ENCODE assay signal across 8 cellular contexts in the genomic region with DNA sequence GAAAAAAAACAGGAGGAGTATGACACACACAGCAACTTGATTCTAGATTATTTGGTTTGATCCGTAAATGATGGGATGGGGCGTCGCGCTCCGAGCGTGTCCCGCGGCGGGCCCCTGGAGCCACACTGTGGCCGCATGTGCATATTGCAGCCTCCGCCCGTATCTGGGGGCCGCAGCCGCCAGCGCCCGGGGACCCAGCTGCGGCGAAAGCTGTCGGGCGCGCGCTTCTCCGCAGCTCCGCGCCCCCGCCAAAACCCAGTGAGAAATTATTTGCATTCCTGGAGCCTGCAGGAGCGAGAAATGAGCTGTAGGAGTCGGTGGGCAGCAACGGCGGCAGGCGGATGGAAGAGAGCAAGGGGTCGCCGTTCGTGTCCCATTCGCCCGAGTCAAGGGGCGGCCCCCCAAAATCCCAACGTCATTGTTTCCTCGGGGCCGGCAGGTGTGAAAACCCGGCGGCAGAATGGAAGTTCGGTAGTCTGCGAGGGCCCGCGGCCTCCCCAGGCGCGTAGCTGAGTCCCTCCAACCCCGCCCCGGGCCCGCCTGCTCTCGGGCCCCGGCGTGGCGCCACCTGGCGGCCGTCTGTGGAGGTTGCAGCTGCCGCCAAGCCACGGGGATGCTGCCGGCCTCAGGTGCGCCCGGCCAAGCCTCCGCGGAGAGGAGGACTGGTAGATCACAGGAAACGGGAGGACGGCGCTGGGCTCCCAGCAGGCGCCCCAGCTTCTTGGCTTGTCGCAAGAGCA.
DNase-seq lines count a peak whose midpoint lies in the region; ATAC-seq lines count a peak whose summit lies in the region.
"Not testable (repeated sequence)": the region's sequence is repeated elsewhere in the genome, so short reads cannot be mapped to it uniquely, and the experiment has no call there.

No MANE protein-coding gene starts in this region.

- not testable (repeated sequence) for H2BK15ac ChIP-seq in mesenchymal stem cell (ENCODE audit: low read depth, poor library complexity, severe bottlenecking)

- H3K4me3 Mint-ChIP-seq in CD4-positive, alpha-beta memory T cell = peak overlapping the region in 6 of 8 donors; percentile 38 to 71 (median 45)

- H3K36me3 Mint-ChIP-seq in CD4-positive, alpha-beta memory T cell = not testable (repeated sequence)

- not testable (repeated sequence) for H4K8ac ChIP-seq in mesenchymal stem cell (ENCODE audit: low read length)

- H3K27ac ChIP-seq in CD4-positive, alpha-beta memory T cell (ENCODE audit: low read depth, low read length); mesenchymal stem cell (ENCODE audit: low read length, poor library complexity, severe bottlenecking): not testable (repeated sequence)

- H3K14ac ChIP-seq in mesenchymal stem cell (ENCODE audit: low read length in 2 of 2) = not testable (repeated sequence)

- POLR2A ChIA-PET in CD4-positive, alpha-beta memory T cell (lab: Charles Lee; ENCODE audit: partially characterized antibody) = not testable (repeated sequence)

- not testable (repeated sequence) for H3K23ac ChIP-seq in mesenchymal stem cell (ENCODE audit: low read length in 2 of 2)

- not testable (repeated sequence) for H3K27me3 ChIP-seq in CD4-positive, alpha-beta memory T cell (ENCODE audit: insufficient read depth, low read length); mesenchymal stem cell (ENCODE audit: control insufficient read depth in 1 of 2, insufficient read depth in 1 of 2, low read length in 2 of 2)

- H3K4me1 ChIP-seq in CD4-positive, alpha-beta memory T cell (ENCODE audit: insufficient read depth, low read length); mesenchymal stem cell (ENCODE audit: control insufficient read depth, insufficient read depth, low read depth, low read length): not testable (repeated sequence)

- not testable (repeated sequence) for H3K4ac ChIP-seq in mesenchymal stem cell (ENCODE audit: low read depth in 1 of 2, low read length in 2 of 2)

- intact Hi-C loops in CD4-positive, alpha-beta memory T cell (cut with micrococcal nuclease) = not testable (repeated sequence)

- WGBS in mesenchymal stem cell = 0% methylated on average over 9 of the region's 69 CpGs

- peak overlapping the region in 1 of 7 donors; percentile 48 for H3K27ac Mint-ChIP-seq in CD4-positive, alpha-beta memory T cell

- not testable (repeated sequence) for H2BK5ac ChIP-seq in mesenchymal stem cell (ENCODE audit: low read depth, low read length, poor library complexity, severe bottlenecking)

- not testable (repeated sequence) for H3K9ac ChIP-seq in mesenchymal stem cell (ENCODE audit: low read length)

- CTCF ChIA-PET in CD4-positive, alpha-beta memory T cell (lab: Charles Lee; ENCODE audit: partially characterized antibody) = not testable (repeated sequence)

- not testable (repeated sequence) for H2BK12ac ChIP-seq in mesenchymal stem cell (ENCODE audit: low read length in 2 of 2)

- H4K91ac ChIP-seq in mesenchymal stem cell (ENCODE audit: low read length) = not testable (repeated sequence)

- H3K4me1 Mint-ChIP-seq in CD4-positive, alpha-beta memory T cell = not testable (repeated sequence)

- not testable (repeated sequence) for H3K9me3 Mint-ChIP-seq in CD4-positive, alpha-beta memory T cell

- ATAC-seq in GM21367 (IDR thresholded peaks at IDR 0.05; ENCODE audit: unreplicated experiment) (peak; percentile 94), HG03558 (IDR thresholded peaks at IDR 0.05; ENCODE audit: extremely low read depth, unreplicated experiment) (peak; percentile 76)

- not testable (repeated sequence) for H3K18ac ChIP-seq in mesenchymal stem cell (ENCODE audit: low read depth in 1 of 2, low read length in 2 of 2)

- not testable (repeated sequence) for H3K4me3 ChIP-seq in CD4-positive, alpha-beta memory T cell (ENCODE audit: low read length in 2 of 2); mesenchymal stem cell (ENCODE audit: insufficient read depth in 1 of 2, low read depth in 1 of 2, low read length in 2 of 2)

- H3K9me3 ChIP-seq in CD4-positive, alpha-beta memory T cell (ENCODE audit: control insufficient read depth in 1 of 2, low read length in 2 of 2); mesenchymal stem cell (ENCODE audit: control insufficient read depth, low read length): not testable (repeated sequence)

- not testable (repeated sequence) for H3K36me3 ChIP-seq in CD4-positive, alpha-beta memory T cell (ENCODE audit: insufficient read depth, low read length); mesenchymal stem cell (ENCODE audit: control insufficient read depth in 1 of 2, insufficient read depth in 2 of 2, low read depth in 1 of 2, low read length in 2 of 2)

- H2AFZ ChIP-seq in mesenchymal stem cell (ENCODE audit: low read depth, low read length) = not testable (repeated sequence)

- H3K4me2 ChIP-seq in mesenchymal stem cell (ENCODE audit: low read length, poor library complexity, severe bottlenecking) = not testable (repeated sequence)

- DNase-seq in CD4-positive, alpha-beta memory T cell = peak; percentile 77 to 85 (median 81)
- DNase-seq in NOMO-1 (lab: John Stamatoyannopoulos, UW; ENCODE audit: unreplicated experiment in 2 of 2) = peak; percentile 44 to 50
- DNase-seq in activated CD8-positive, alpha-beta memory T cell treated with anti-CD3 and anti-CD28 coated beads for 4 hours (ENCODE audit: low read depth in 2 of 2) = peak; percentile 67 to 70
- DNase-seq in effector CD8-positive, alpha-beta T cell (lab: John Stamatoyannopoulos, UW) = peak; percentile 72
- peak; percentile 39 for DNase-seq in mesenchymal stem cell
- peak; percentile 57 to 83 (median 74) for DNase-seq in stimulated activated CD4-positive, alpha-beta T cell treated with anti-CD3 and anti-CD28 coated beads, TNF-alpha, amount 100 ng/mL, for 1 hour (ENCODE audit: low read depth in 3 of 3, low spot score in 1 of 3)

- H3K79me1 ChIP-seq in mesenchymal stem cell (replicated peaks; ENCODE audit: low read length, poor library complexity, severe bottlenecking) = not testable (repeated sequence)

- H2BK120ac ChIP-seq in mesenchymal stem cell (ENCODE audit: low read depth, low read length) = not testable (repeated sequence)

- H3K27me3 Mint-ChIP-seq in CD4-positive, alpha-beta memory T cell = not testable (repeated sequence)

- H2AK5ac ChIP-seq in mesenchymal stem cell (ENCODE audit: low read length, severe bottlenecking) = not testable (repeated sequence)
